In the genomic region with DNA sequence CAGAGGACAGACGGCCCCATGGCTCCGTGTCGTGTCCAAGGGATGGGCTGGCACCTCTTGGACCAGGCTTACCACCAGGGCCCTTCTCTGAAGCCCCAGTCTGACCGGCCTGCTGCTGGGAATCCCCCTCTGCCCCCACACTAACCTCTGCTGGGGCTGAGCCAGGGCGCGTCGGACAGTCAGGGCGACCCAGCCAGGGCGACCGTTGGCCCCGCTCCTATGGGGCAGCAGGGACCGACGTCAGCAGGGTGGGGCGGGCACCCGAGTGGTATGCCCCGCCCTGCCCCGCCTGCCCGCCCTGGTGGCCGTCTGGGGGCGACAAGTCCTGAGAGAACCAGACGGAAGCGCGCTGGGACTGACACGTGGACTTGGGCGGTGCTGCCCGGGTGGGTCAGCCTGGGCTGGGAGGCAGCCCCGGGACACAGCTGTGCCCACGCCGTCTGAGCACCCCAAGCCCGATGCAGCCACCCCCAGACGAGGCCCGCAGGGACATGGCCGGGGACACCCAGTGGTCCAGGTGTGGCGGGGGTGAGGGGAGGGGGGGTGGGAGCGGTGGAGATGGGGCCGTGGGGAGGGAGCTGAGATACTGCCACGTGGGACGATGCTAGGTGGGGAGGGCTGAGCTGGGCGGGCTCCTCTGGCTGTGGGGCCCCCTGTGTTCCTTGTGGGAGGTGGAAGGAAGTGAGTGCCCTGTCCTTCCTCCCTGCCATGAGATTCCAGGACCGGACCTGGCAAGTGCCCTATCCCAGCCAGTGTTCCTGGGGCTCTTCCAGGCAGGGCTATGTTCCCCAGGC, we compare ENCODE assay signal across 8 cellular contexts. TPM values are rescaled to one million over a fixed set of nuclear protein-coding genes. Genes with fewer than 3 reads are reported as not detected.
DNase-seq lines count a peak whose midpoint lies in the region; ATAC-seq, FAIRE-seq and TF ChIP-seq lines count a peak whose summit lies in the region.

A gene with protein sequence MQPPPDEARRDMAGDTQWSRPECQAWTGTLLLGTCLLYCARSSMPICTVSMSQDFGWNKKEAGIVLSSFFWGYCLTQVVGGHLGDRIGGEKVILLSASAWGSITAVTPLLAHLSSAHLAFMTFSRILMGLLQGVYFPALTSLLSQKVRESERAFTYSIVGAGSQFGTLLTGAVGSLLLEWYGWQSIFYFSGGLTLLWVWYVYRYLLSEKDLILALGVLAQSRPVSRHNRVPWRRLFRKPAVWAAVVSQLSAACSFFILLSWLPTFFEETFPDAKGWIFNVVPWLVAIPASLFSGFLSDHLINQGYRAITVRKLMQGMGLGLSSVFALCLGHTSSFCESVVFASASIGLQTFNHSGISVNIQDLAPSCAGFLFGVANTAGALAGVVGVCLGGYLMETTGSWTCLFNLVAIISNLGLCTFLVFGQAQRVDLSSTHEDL (plus strand): TSS at position 337 of the 794 bp plus-strand sequence. CDS start 122 bp downstream, at position 459.

- peaks cover 3% of the 10 kb centered on the region for H3K9me3 Mint-ChIP-seq in activated CD4-positive, alpha-beta memory T cell treated with anti-CD3 and anti-CD28 coated beads, Interleukin-2, amount 10 ng/mL, durations not matched to agents 7 days and 5 days
- H3K9me3 Mint-ChIP-seq in natural killer cell treated with Interleukin-12 subunit alpha and Interleukin-12 subunit beta and Interleukin-15 and Interleukin-18, amount 100 ng/mL, for 72 hours: no peaks in the 10 kb centered on the region

- CTCF ChIA-PET in activated CD4-positive, alpha-beta memory T cell treated with anti-CD3 and anti-CD28 coated beads, Interleukin-2, amount 10 ng/mL, durations not matched to agents 7 days and 5 days (lab: Charles Lee): no interaction called here

- peak; percentile 49 for ATAC-seq in HG03521 (IDR thresholded peaks at IDR 0.05; ENCODE audit: unreplicated experiment)
- peak; percentile 93 to 95 for ATAC-seq in natural killer cell treated with Interleukin-12 subunit alpha and Interleukin-12 subunit beta and Interleukin-15 and Interleukin-18, amount 100 ng/mL, for 72 hours

- peak; percentile 29 for DNase-seq in AG09319 (ENCODE audit: extremely low read depth, low read depth)
- peak; percentile 50 for DNase-seq in activated CD4-positive, alpha-beta memory T cell treated with anti-CD3 and anti-CD28 coated beads, Interleukin-2, amount 10 ng/mL, durations not matched to agents 7 days and 5 days
- peak; percentile 80 for DNase-seq in fibroblast of gingiva (ENCODE audit: low read depth)
- peak; percentile 88 for DNase-seq in natural killer cell treated with Interleukin-12 subunit alpha and Interleukin-12 subunit beta and Interleukin-15 and Interleukin-18, amount 100 ng/mL, for 72 hours (ENCODE audit: low spot score)
- DNase-seq in HTR-8/SVneo (ENCODE audit: insufficient read length, low spot score): no peak
- DNase-seq in NCI-H2171 treated with DMSO at 0.1 percent for 48 hours (lab: John Stamatoyannopoulos, UW): no peak

- POLR2A ChIA-PET in activated CD4-positive, alpha-beta memory T cell treated with anti-CD3 and anti-CD28 coated beads, Interleukin-2, amount 10 ng/mL, durations not matched to agents 7 days and 5 days (lab: Charles Lee): interaction anchor here (0.7 to 2.6 kb wide), 5 partner anchors 15 to 33 kb away, joined by 3 to 24 read pairs (median 5); a partner anchor contains a TSS

- H3K27ac Mint-ChIP-seq in activated CD4-positive, alpha-beta memory T cell treated with anti-CD3 and anti-CD28 coated beads, Interleukin-2, amount 10 ng/mL, durations not matched to agents 7 days and 5 days: peak within 1 kb of the TSS; percentile 87
- peak within 1 kb of the TSS; percentile 87 to 91 for H3K27ac Mint-ChIP-seq in natural killer cell treated with Interleukin-12 subunit alpha and Interleukin-12 subunit beta and Interleukin-15 and Interleukin-18, amount 100 ng/mL, for 72 hours

- FAIRE-seq in HTR-8/SVneo (lab: Jason Lieb, UNC): no peak

- H3K27me3 Mint-ChIP-seq in activated CD4-positive, alpha-beta memory T cell treated with anti-CD3 and anti-CD28 coated beads, Interleukin-2, amount 10 ng/mL, durations not matched to agents 7 days and 5 days: no peaks in the 10 kb centered on the region
- H3K27me3 Mint-ChIP-seq in natural killer cell treated with Interleukin-12 subunit alpha and Interleukin-12 subunit beta and Interleukin-15 and Interleukin-18, amount 100 ng/mL, for 72 hours: no peaks in the 10 kb centered on the region

- H3K36me3 Mint-ChIP-seq in activated CD4-positive, alpha-beta memory T cell treated with anti-CD3 and anti-CD28 coated beads, Interleukin-2, amount 10 ng/mL, durations not matched to agents 7 days and 5 days (ENCODE audit: low read depth): peaks cover 31% of the 10 kb centered on the region
- H3K36me3 Mint-ChIP-seq in natural killer cell treated with Interleukin-12 subunit alpha and Interleukin-12 subunit beta and Interleukin-15 and Interleukin-18, amount 100 ng/mL, for 72 hours: peaks cover under 1% of the 10 kb centered on the region

- H3K4me3 Mint-ChIP-seq in activated CD4-positive, alpha-beta memory T cell treated with anti-CD3 and anti-CD28 coated beads, Interleukin-2, amount 10 ng/mL, durations not matched to agents 7 days and 5 days: peak within 1 kb of the TSS; percentile 66
- H3K4me3 Mint-ChIP-seq in natural killer cell treated with Interleukin-12 subunit alpha and Interleukin-12 subunit beta and Interleukin-15 and Interleukin-18, amount 100 ng/mL, for 72 hours: peak within 1 kb of the TSS; percentile 86

- peak; percentile 60 for TF ChIP-seq POLR2A in GM19193 (IDR thresholded peaks at IDR 0.05; ENCODE audit: extremely low read depth, insufficient read depth, insufficient read length)

- peaks cover 29% of the 10 kb centered on the region for H3K4me1 Mint-ChIP-seq in activated CD4-positive, alpha-beta memory T cell treated with anti-CD3 and anti-CD28 coated beads, Interleukin-2, amount 10 ng/mL, durations not matched to agents 7 days and 5 days
- H3K4me1 Mint-ChIP-seq in natural killer cell treated with Interleukin-12 subunit alpha and Interleukin-12 subunit beta and Interleukin-15 and Interleukin-18, amount 100 ng/mL, for 72 hours (ENCODE audit: low read depth in 2 of 2): peaks cover 10 to 16% of the 10 kb centered on the region in 2 donors

- no peak; the same call in 1 of the 2 replicates for TF ChIP-seq CTCF in AG09319 (IDR thresholded peaks at IDR 0.05; ENCODE audit: low read depth, low read length)

RNA-seq across cellular contexts. Expression of the gene that starts here (rescaled TPM):
- 1 to 10 TPM; 4.7 to 5.8 TPM for total RNA-seq in activated CD4-positive, alpha-beta memory T cell treated with anti-CD3 and anti-CD28 coated beads, Interleukin-2, amount 10 ng/mL, durations not matched to agents 7 days and 5 days
- total RNA-seq in natural killer cell treated with Interleukin-12 subunit alpha and Interleukin-12 subunit beta and Interleukin-15 and Interleukin-18, amount 100 ng/mL, for 72 hours: 100 to 1,000 TPM in 1 of 2 donors, 10 to 100 TPM in 1; 34.9 to 100 TPM

Comparison
In these comparisons a context has a peak if more than half of its experiments do, and no peak if none do; other contexts are left out.
1. RNA of the gene that starts here (total RNA-seq): 34.9 to 100 TPM in natural killer cell treated with Interleukin-12 subunit alpha and Interleukin-12 subunit beta and Interleukin-15 and Interleukin-18, amount 100 ng/mL, for 72 hours; 4.7 to 5.8 TPM in activated CD4-positive, alpha-beta memory T cell treated with anti-CD3 and anti-CD28 coated beads, Interleukin-2, amount 10 ng/mL, durations not matched to agents 7 days and 5 days; every median in the first group is over 4 times any median in the second.
2. DNase-seq: peak in AG09319 (single experiment), activated CD4-positive, alpha-beta memory T cell treated with anti-CD3 and anti-CD28 coated beads, Interleukin-2, amount 10 ng/mL, durations not matched to agents 7 days and 5 days (single experiment), fibroblast of gingiva (single experiment) and natural killer cell treated with Interleukin-12 subunit alpha and Interleukin-12 subunit beta and Interleukin-15 and Interleukin-18, amount 100 ng/mL, for 72 hours (single experiment); none in HTR-8/SVneo (single experiment) and NCI-H2171 treated with DMSO at 0.1 percent for 48 hours (single experiment).